Comparison of ENCODE assay signal across 1 cellular context in the genomic region with DNA sequence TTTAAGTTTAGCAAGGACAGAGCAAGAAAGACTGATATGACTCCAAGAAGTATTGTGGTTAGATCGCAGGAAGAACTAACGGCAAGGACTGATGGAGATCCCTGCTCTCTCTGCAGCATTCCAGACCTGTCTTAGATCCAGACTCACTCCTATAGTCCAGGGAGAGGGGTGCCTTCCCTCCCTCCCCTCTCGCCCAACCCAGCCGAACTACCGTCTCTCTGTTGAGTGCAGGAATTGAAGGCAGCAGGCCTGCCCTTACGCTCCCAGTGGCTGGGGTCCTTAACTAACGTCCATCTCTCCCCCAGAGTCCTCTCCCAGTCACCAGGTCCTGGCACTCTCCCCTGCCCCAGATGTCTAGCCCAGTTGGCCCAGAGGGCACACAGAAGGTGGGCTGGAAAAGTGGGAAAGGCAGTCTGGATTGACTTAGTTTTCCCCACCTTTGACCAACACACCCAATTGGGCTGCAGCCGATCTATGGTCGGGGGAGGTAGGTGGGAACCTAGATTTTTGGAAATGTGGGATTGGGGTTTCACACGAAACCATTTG.
TF ChIP-seq lines count a peak whose summit lies in the region.

No MANE protein-coding gene starts in this region.

TF ChIP-seq in GM23338, 12 proteins besides CTCF, POLR2A, EP300 and RAD21 (continued from another document):
- TF ChIP-seq, protein P1, sequence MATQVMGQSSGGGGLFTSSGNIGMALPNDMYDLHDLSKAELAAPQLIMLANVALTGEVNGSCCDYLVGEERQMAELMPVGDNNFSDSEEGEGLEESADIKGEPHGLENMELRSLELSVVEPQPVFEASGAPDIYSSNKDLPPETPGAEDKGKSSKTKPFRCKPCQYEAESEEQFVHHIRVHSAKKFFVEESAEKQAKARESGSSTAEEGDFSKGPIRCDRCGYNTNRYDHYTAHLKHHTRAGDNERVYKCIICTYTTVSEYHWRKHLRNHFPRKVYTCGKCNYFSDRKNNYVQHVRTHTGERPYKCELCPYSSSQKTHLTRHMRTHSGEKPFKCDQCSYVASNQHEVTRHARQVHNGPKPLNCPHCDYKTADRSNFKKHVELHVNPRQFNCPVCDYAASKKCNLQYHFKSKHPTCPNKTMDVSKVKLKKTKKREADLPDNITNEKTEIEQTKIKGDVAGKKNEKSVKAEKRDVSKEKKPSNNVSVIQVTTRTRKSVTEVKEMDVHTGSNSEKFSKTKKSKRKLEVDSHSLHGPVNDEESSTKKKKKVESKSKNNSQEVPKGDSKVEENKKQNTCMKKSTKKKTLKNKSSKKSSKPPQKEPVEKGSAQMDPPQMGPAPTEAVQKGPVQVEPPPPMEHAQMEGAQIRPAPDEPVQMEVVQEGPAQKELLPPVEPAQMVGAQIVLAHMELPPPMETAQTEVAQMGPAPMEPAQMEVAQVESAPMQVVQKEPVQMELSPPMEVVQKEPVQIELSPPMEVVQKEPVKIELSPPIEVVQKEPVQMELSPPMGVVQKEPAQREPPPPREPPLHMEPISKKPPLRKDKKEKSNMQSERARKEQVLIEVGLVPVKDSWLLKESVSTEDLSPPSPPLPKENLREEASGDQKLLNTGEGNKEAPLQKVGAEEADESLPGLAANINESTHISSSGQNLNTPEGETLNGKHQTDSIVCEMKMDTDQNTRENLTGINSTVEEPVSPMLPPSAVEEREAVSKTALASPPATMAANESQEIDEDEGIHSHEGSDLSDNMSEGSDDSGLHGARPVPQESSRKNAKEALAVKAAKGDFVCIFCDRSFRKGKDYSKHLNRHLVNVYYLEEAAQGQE (IDR thresholded peaks at IDR 0.05; ENCODE audit: unreplicated experiment), result no peak
- TF ChIP-seq CREB1 (CRISPR knock-in tag; IDR thresholded peaks at IDR 0.05; ENCODE audit: low read depth) (no peak), ZNF462 (CRISPR knock-in tag; IDR thresholded peaks at IDR 0.05) (no peak), POLR2AphosphoS5 (IDR thresholded peaks at IDR 0.05; ENCODE audit: low read depth) (no peak)
